15 cellular contexts compared by ENCODE assay signal in genomic region chr4:3364199-3364598, GRCh38.
"Had no signal": no experiment of that assay in that cellular context is flagged by ENCODE, and none has a peak within 500 bp of the region (broad histone marks: within the 10 kb centered on the region; RNA-seq: fewer than 3 reads in every experiment).

No MANE protein-coding gene starts in this region.

- ATAC-seq: activated CD8-positive, alpha-beta T cell treated with anti-CD3 and anti-CD28 coated beads for 36 hours; foreskin keratinocyte; stimulated activated naive CD8-positive, alpha-beta T cell treated with anti-CD3 and anti-CD28 coated beads, Interleukin-15, amount 100 ng/mL, for 72 hours; T-helper 17 cell had no signal

- H3K36me3 ChIP-seq: brain microvascular endothelial cell, WERI-Rb-1 had no signal

- DNase-seq: activated CD4-positive, alpha-beta T cell treated with anti-CD3 and anti-CD28 coated beads for 4 hours; activated CD8-positive, alpha-beta T cell treated with anti-CD3 and anti-CD28 coated beads for 36 hours; activated naive CD4-positive, alpha-beta T cell; activated naive CD8-positive, alpha-beta T cell treated with anti-CD3 and anti-CD28 coated beads, Interleukin-2, amount 10 ng/mL, durations not matched to agents 7 days and 5 days; brain microvascular endothelial cell; cortex of kidney; effector memory CD4-positive, alpha-beta T cell; foreskin keratinocyte; immature natural killer cell; midbrain; retina; stimulated activated naive CD8-positive, alpha-beta T cell treated with anti-CD3 and anti-CD28 coated beads, Interleukin-15, amount 100 ng/mL, for 72 hours; T-helper 17 cell; WERI-Rb-1 had no signal

- H3K27ac ChIP-seq: brain microvascular endothelial cell, foreskin keratinocyte, WERI-Rb-1 had no signal

- H3K27me3 ChIP-seq: brain microvascular endothelial cell, foreskin keratinocyte had no signal

- H3K4me3 ChIP-seq: smooth muscle cell had no signal
